Comparison of ENCODE assay signal across 1 cellular context in genomic region chr20:1467355-1468116, GRCh38.
TF ChIP-seq lines count a peak whose summit lies in the region.

No MANE protein-coding gene starts in this region.

TF ChIP-seq in HepG2, 621 proteins besides CTCF, POLR2A, EP300 and RAD21 (continued from another document):
- TF ChIP-seq CERS6 (CRISPR knock-in tag; IDR thresholded peaks at IDR 0.05) (no peak), GLI4 (CRISPR knock-in tag; IDR thresholded peaks at IDR 0.05; ENCODE audit: borderline replicate concordance) (peak; percentile 76; the same call in 1 of the 2 replicates), ZNF790 (CRISPR knock-in tag; IDR thresholded peaks at IDR 0.05; ENCODE audit: borderline replicate concordance) (no peak), FOXP1 (IDR thresholded peaks at IDR 0.05) (no peak), FOXP1 (CRISPR knock-in tag; IDR thresholded peaks at IDR 0.05) (0 out of 2 replicates have a peak, but pooled peaks have one; percentile 12), SOX5 (CRISPR knock-in tag; IDR thresholded peaks at IDR 0.05; ENCODE audit: borderline replicate concordance) (peak; percentile 53; the same call in 1 of the 2 replicates), RFX1 (IDR thresholded peaks at IDR 0.05) (peak; percentile 87), ELF1 (CRISPR knock-in tag; IDR thresholded peaks at IDR 0.05) (peak; percentile 14; the same call in 1 of the 2 replicates), SAFB2 (CRISPR knock-in tag; IDR thresholded peaks at IDR 0.05; ENCODE audit: borderline replicate concordance, low read depth) (0 out of 2 replicates have a peak, but pooled peaks have one; percentile 22), LCORL (IDR thresholded peaks at IDR 0.05) (no peak), LCORL (CRISPR knock-in tag; IDR thresholded peaks at IDR 0.05) (peak; percentile 56), ELF3 (CRISPR knock-in tag; IDR thresholded peaks at IDR 0.05) (peak; percentile 99), GATAD1 (CRISPR knock-in tag; IDR thresholded peaks at IDR 0.05) (0 out of 2 replicates have a peak, but pooled peaks have one; percentile 14), ZFP90 (CRISPR knock-in tag; IDR thresholded peaks at IDR 0.05; ENCODE audit: borderline replicate concordance) (peak; percentile 41; the same call in 1 of the 2 replicates), SALL2 (CRISPR knock-in tag; IDR thresholded peaks at IDR 0.05) (no peak), IRF2 (CRISPR knock-in tag; IDR thresholded peaks at IDR 0.05) (no peak), MXI1 (IDR thresholded peaks at IDR 0.05; ENCODE audit: borderline replicate concordance, low read depth, low read length) (peak; percentile 52; the same call in 2 of the 3 replicates), PHF20 (CRISPR knock-in tag; IDR thresholded peaks at IDR 0.05) (0 out of 2 replicates have a peak, but pooled peaks have one; percentile 25), BRD4 (CRISPR knock-in tag; IDR thresholded peaks at IDR 0.05) (no peak), ZNF770 (CRISPR knock-in tag; IDR thresholded peaks at IDR 0.05) (no peak), ZEB1 (IDR thresholded peaks at IDR 0.05; ENCODE audit: insufficient replicate concordance, low read depth) (peak; percentile 60), RBM22 (optimal IDR thresholded peaks at IDR 0.05; ENCODE audit: low read length) (no peak), SNAPC5 (CRISPR knock-in tag; IDR thresholded peaks at IDR 0.05; ENCODE audit: borderline replicate concordance) (no peak), KMT2B (CRISPR knock-in tag; IDR thresholded peaks at IDR 0.05) (0 out of 2 replicates have a peak, but pooled peaks have one; percentile 31), ETV5 (CRISPR knock-in tag; IDR thresholded peaks at IDR 0.05; ENCODE audit: borderline replicate concordance) (peak; percentile 8; the same call in 1 of the 2 replicates), HES4 (CRISPR knock-in tag; IDR thresholded peaks at IDR 0.05; ENCODE audit: borderline replicate concordance) (0 out of 2 replicates have a peak, but pooled peaks have one; percentile 59), ZNF788 (CRISPR knock-in tag; IDR thresholded peaks at IDR 0.05; ENCODE audit: borderline replicate concordance) (0 out of 2 replicates have a peak, but pooled peaks have one; percentile 6), ZNF432 (CRISPR knock-in tag; IDR thresholded peaks at IDR 0.05; ENCODE audit: borderline replicate concordance) (no peak), ZNF737 (CRISPR knock-in tag; IDR thresholded peaks at IDR 0.05; ENCODE audit: borderline replicate concordance) (peak; percentile 47; the same call in 1 of the 2 replicates), RFX3 (CRISPR knock-in tag; IDR thresholded peaks at IDR 0.05) (peak; percentile 74), AGO2 (optimal IDR thresholded peaks at IDR 0.05; ENCODE audit: low read depth, low read length) (no peak), ZMYM3 (CRISPR knock-in tag; IDR thresholded peaks at IDR 0.05) (peak; percentile 56; the same call in 1 of the 2 replicates), ZNF138 (CRISPR knock-in tag; IDR thresholded peaks at IDR 0.05; ENCODE audit: low read depth) (no peak), REL (CRISPR knock-in tag; conservative IDR thresholded peaks at IDR 0.05) (no peak), HMG20A (CRISPR knock-in tag; IDR thresholded peaks at IDR 0.05; ENCODE audit: borderline replicate concordance) (0 out of 2 replicates have a peak, but pooled peaks have one; percentile 12)
- TF ChIP-seq, protein P1, sequence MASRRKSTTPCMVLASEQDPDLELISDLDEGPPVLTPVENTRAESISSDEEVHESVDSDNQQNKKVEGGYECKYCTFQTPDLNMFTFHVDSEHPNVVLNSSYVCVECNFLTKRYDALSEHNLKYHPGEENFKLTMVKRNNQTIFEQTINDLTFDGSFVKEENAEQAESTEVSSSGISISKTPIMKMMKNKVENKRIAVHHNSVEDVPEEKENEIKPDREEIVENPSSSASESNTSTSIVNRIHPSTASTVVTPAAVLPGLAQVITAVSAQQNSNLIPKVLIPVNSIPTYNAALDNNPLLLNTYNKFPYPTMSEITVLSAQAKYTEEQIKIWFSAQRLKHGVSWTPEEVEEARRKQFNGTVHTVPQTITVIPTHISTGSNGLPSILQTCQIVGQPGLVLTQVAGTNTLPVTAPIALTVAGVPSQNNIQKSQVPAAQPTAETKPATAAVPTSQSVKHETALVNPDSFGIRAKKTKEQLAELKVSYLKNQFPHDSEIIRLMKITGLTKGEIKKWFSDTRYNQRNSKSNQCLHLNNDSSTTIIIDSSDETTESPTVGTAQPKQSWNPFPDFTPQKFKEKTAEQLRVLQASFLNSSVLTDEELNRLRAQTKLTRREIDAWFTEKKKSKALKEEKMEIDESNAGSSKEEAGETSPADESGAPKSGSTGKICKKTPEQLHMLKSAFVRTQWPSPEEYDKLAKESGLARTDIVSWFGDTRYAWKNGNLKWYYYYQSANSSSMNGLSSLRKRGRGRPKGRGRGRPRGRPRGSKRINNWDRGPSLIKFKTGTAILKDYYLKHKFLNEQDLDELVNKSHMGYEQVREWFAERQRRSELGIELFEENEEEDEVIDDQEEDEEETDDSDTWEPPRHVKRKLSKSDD (CRISPR knock-in tag; IDR thresholded peaks at IDR 0.05; ENCODE audit: low read depth), result 0 out of 2 replicates have a peak, but pooled peaks have one; percentile 25
- TF ChIP-seq, protein P2, sequence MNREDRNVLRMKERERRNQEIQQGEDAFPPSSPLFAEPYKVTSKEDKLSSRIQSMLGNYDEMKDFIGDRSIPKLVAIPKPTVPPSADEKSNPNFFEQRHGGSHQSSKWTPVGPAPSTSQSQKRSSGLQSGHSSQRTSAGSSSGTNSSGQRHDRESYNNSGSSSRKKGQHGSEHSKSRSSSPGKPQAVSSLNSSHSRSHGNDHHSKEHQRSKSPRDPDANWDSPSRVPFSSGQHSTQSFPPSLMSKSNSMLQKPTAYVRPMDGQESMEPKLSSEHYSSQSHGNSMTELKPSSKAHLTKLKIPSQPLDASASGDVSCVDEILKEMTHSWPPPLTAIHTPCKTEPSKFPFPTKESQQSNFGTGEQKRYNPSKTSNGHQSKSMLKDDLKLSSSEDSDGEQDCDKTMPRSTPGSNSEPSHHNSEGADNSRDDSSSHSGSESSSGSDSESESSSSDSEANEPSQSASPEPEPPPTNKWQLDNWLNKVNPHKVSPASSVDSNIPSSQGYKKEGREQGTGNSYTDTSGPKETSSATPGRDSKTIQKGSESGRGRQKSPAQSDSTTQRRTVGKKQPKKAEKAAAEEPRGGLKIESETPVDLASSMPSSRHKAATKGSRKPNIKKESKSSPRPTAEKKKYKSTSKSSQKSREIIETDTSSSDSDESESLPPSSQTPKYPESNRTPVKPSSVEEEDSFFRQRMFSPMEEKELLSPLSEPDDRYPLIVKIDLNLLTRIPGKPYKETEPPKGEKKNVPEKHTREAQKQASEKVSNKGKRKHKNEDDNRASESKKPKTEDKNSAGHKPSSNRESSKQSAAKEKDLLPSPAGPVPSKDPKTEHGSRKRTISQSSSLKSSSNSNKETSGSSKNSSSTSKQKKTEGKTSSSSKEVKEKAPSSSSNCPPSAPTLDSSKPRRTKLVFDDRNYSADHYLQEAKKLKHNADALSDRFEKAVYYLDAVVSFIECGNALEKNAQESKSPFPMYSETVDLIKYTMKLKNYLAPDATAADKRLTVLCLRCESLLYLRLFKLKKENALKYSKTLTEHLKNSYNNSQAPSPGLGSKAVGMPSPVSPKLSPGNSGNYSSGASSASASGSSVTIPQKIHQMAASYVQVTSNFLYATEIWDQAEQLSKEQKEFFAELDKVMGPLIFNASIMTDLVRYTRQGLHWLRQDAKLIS (CRISPR knock-in tag; IDR thresholded peaks at IDR 0.05), result no peak
- TF ChIP-seq, protein P3, sequence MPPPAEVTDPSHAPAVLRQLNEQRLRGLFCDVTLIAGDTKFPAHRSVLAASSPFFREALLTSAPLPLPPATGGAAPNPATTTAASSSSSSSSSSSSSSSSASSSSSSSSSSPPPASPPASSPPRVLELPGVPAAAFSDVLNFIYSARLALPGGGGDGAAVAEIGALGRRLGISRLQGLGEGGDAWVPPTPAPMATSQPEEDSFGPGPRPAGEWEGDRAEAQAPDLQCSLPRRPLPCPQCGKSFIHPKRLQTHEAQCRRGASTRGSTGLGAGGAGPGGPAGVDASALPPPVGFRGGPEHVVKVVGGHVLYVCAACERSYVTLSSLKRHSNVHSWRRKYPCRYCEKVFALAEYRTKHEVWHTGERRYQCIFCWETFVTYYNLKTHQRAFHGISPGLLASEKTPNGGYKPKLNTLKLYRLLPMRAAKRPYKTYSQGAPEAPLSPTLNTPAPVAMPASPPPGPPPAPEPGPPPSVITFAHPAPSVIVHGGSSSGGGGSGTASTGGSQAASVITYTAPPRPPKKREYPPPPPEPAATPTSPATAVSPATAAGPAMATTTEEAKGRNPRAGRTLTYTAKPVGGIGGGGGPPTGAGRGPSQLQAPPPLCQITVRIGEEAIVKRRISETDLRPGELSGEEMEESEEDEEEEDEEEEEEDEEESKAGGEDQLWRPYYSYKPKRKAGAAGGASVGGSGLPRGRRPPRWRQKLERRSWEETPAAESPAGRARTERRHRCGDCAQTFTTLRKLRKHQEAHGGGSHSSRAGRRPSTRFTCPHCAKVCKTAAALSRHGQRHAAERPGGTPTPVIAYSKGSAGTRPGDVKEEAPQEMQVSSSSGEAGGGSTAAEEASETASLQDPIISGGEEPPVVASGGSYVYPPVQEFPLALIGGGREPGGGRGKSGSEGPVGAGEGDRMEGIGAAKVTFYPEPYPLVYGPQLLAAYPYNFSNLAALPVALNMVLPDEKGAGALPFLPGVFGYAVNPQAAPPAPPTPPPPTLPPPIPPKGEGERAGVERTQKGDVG (CRISPR knock-in tag; IDR thresholded peaks at IDR 0.05; ENCODE audit: borderline replicate concordance), result peak; percentile 16; the same call in 1 of the 2 replicates
- TF ChIP-seq, protein P4, sequence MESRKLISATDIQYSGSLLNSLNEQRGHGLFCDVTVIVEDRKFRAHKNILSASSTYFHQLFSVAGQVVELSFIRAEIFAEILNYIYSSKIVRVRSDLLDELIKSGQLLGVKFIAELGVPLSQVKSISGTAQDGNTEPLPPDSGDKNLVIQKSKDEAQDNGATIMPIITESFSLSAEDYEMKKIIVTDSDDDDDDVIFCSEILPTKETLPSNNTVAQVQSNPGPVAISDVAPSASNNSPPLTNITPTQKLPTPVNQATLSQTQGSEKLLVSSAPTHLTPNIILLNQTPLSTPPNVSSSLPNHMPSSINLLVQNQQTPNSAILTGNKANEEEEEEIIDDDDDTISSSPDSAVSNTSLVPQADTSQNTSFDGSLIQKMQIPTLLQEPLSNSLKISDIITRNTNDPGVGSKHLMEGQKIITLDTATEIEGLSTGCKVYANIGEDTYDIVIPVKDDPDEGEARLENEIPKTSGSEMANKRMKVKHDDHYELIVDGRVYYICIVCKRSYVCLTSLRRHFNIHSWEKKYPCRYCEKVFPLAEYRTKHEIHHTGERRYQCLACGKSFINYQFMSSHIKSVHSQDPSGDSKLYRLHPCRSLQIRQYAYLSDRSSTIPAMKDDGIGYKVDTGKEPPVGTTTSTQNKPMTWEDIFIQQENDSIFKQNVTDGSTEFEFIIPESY (CRISPR knock-in tag; IDR thresholded peaks at IDR 0.05), result peak; percentile 67
- TF ChIP-seq, protein P5, sequence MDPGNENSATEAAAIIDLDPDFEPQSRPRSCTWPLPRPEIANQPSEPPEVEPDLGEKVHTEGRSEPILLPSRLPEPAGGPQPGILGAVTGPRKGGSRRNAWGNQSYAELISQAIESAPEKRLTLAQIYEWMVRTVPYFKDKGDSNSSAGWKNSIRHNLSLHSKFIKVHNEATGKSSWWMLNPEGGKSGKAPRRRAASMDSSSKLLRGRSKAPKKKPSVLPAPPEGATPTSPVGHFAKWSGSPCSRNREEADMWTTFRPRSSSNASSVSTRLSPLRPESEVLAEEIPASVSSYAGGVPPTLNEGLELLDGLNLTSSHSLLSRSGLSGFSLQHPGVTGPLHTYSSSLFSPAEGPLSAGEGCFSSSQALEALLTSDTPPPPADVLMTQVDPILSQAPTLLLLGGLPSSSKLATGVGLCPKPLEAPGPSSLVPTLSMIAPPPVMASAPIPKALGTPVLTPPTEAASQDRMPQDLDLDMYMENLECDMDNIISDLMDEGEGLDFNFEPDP (CRISPR knock-in tag; conservative IDR thresholded peaks at IDR 0.05), result 0 out of 2 replicates have a peak, but pooled peaks have one; percentile 77
- TF ChIP-seq, protein P6, sequence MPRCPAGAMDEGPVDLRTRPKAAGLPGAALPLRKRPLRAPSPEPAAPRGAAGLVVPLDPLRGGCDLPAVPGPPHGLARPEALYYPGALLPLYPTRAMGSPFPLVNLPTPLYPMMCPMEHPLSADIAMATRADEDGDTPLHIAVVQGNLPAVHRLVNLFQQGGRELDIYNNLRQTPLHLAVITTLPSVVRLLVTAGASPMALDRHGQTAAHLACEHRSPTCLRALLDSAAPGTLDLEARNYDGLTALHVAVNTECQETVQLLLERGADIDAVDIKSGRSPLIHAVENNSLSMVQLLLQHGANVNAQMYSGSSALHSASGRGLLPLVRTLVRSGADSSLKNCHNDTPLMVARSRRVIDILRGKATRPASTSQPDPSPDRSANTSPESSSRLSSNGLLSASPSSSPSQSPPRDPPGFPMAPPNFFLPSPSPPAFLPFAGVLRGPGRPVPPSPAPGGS (CRISPR knock-in tag; IDR thresholded peaks at IDR 0.05), result 0 out of 2 replicates have a peak, but pooled peaks have one; percentile 25
